In the genomic region with DNA sequence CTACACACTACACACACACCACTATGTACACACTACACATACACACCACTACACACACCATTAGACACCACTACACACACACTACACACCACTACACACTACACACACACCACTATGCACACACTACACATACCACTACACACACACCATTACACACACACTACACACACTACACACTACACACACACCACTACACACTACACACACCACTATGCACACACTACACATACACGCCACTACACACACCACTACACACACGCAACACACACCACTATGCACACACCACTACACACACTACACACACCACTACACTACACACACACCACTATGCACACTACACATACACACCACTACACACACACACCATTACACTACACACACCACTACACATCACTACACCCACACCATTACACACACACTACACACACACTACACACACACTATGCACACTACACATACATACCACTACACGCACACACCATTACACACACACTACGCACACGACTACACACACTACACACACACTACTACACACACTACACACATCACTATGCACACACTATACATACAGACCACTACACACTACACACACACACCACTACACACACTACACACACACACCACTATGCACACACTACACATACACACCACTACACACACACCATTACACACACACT, we compare ENCODE assay signal across 23 cellular contexts. TPM values are rescaled to one million over a fixed set of nuclear protein-coding genes. Genes with fewer than 3 reads are reported as not detected.
DNase-seq lines count a peak whose midpoint lies in the region; ATAC-seq, FAIRE-seq and TF ChIP-seq lines count a peak whose summit lies in the region.
"Had no signal": no experiment of that assay in that cellular context is flagged by ENCODE, and none has a peak within 500 bp of the region (broad histone marks: within the 10 kb centered on the region; RNA-seq: fewer than 3 reads in every experiment).

No MANE protein-coding gene starts in this region.

- intact Hi-C loops in GM12878 (cut with micrococcal nuclease; ENCODE audit: unreplicated experiment): no loop called here

- H2BK12ac ChIP-seq in H1 (ENCODE audit: low read depth, low read length): no peak overlapping the region
- no peak overlapping the region for H2BK12ac ChIP-seq in neuronal stem cell (ENCODE audit: low read length)

- H3K79me2 ChIP-seq in GM12878 (ENCODE audit: control insufficient read depth, insufficient read depth, low read length) (no peaks in the 10 kb centered on the region), H1 (ENCODE audit: control insufficient read depth in 1 of 2, insufficient read depth in 2 of 2, low read length in 2 of 2) (peaks cover 0 to 3% of the 10 kb centered on the region in 2 experiments; a peak in 1 of 4 replicates)

- H3K36me3 ChIP-seq in HEK293 (ENCODE audit: control insufficient read depth in 2 of 2, insufficient read depth in 1 of 2, low read length in 2 of 2) (peaks cover 13 to 30% of the 10 kb centered on the region in 2 experiments; a peak in 2 of 3 replicates), GM12878 (ENCODE audit: control insufficient read depth in 2 of 2, insufficient read depth in 2 of 2, low read length in 1 of 2) (peaks cover 3 to 7% of the 10 kb centered on the region in 2 experiments), H1 (ENCODE audit: control insufficient read depth in 2 of 4, insufficient read depth in 4 of 4, low read length in 3 of 4) (peaks cover 8 to 25% (median 20%) of the 10 kb centered on the region in 4 experiments; a peak in 5 of 8 replicates), neuronal stem cell (replicated peaks in 1 of 2; ENCODE audit: control insufficient read depth in 2 of 2, insufficient read depth in 2 of 2, low read length in 2 of 2) (peaks cover 5 to 31% of the 10 kb centered on the region in 2 donors)
- H3K36me3 ChIP-seq: BE2C had no signal

- TF ChIP-seq POLR2A in GM12878 (IDR thresholded peaks at IDR 0.05; ENCODE audit: low read depth, low read length): no peak
- TF ChIP-seq POLR2A in H1 (IDR thresholded peaks at IDR 0.05; ENCODE audit: control extremely low read depth in 1 of 2, low read depth in 2 of 2, low read length in 2 of 2): no peak

- CTCF ChIA-PET in HEK293 (lab: Yijun Ruan, JAX) (no interaction called here), GM12878 (lab: Yijun Ruan, JAX) (no interaction called here), H1 (lab: Charles Lee; ENCODE audit: partially characterized antibody) (no interaction called here)

- H3K56ac ChIP-seq in H1 (replicated peaks; ENCODE audit: insufficient read length, low read depth, low read length): peak overlapping the region; percentile 100

- peak; percentile 84 for FAIRE-seq in GM12878 (lab: Jason Lieb, UNC)
- FAIRE-seq in H1 (lab: Jason Lieb, UNC): no peak
- FAIRE-seq: A204.1, GM18507 had no signal

- no TSS peak for BruUV-seq in GM12878 (replicated peaks; lab: Mats Ljungman, UMichigan)

- H3K23ac ChIP-seq in H1 (ENCODE audit: insufficient read length) (no peak overlapping the region), neuronal stem cell (ENCODE audit: low read depth, low read length, poor library complexity) (no peak overlapping the region)

- no peak overlapping the region for H2BK20ac ChIP-seq in H1 (ENCODE audit: low read length)

- H3K27me3 ChIP-seq in GM12878 (replicated peaks in 1 of 2; ENCODE audit: control insufficient read depth in 2 of 2, insufficient read depth in 2 of 2, low read length in 1 of 2) (no peaks in the 10 kb centered on the region), H1 (replicated peaks in 1 of 4; ENCODE audit: control insufficient read depth in 3 of 4, extremely low read depth in 1 of 4, insufficient read depth in 3 of 4, low read length in 3 of 4) (peaks cover 0 to 4% (median 0%) of the 10 kb centered on the region in 4 experiments; a peak in 3 of 7 replicates), neuronal stem cell (ENCODE audit: control insufficient read depth in 3 of 3, insufficient read depth in 3 of 3, low read depth in 1 of 3, low read length in 3 of 3) (peaks cover 0 to 1% (median 0%) of the 10 kb centered on the region in 3 experiments)

- H3K9me3 ChIP-seq in HEK293 (ENCODE audit: control insufficient read depth, insufficient read depth, low read depth, low read length) (no peaks in the 10 kb centered on the region), GM12878 (replicated peaks; ENCODE audit: control insufficient read depth, insufficient read depth, low read length) (peaks cover 8% of the 10 kb centered on the region), H1 (ENCODE audit: insufficient read depth in 2 of 2, low read depth in 1 of 2, low read length in 1 of 2) (peaks cover 0 to 20% of the 10 kb centered on the region in 2 experiments; a peak in 3 of 4 replicates), neuronal stem cell (replicated peaks in 1 of 2; ENCODE audit: control insufficient read depth in 2 of 2, insufficient read depth in 1 of 2, low read depth in 1 of 2, low read length in 2 of 2) (peaks cover 5 to 26% of the 10 kb centered on the region in 2 donors)
- H3K9me3 ChIP-seq: BE2C had no signal

- H4K5ac ChIP-seq in H1 (ENCODE audit: insufficient read length, low read depth, low read length): no peak overlapping the region

- SMC1A ChIA-PET in GM12878 (lab: Charles Lee; ENCODE audit: uncharacterized antibody, unreplicated experiment): no interaction called here

- H4K8ac ChIP-seq in H1 (ENCODE audit: extremely low read depth, insufficient read depth, low read length) (no peak overlapping the region; the same call in 1 of the 2 replicates), neuronal stem cell (ENCODE audit: low read depth, low read length) (peak overlapping the region; percentile 92)

- H3K23me2 ChIP-seq in H1 (ENCODE audit: low read depth, low read length): peaks cover 31% of the 10 kb centered on the region

- no peak overlapping the region for H2BK15ac ChIP-seq in H1 (ENCODE audit: low read length)
- no peak overlapping the region for H2BK15ac ChIP-seq in neuronal stem cell (ENCODE audit: low read length)

- H3K9ac ChIP-seq in GM12878 (ENCODE audit: control insufficient read depth, insufficient read depth, low read length) (no peak overlapping the region), H1 (replicated peaks in 1 of 4; ENCODE audit: extremely low read depth in 1 of 4, low read depth in 3 of 4, low read length in 3 of 4) (peak overlapping the region in 2 of 4 experiments; percentile 19 to 22; a peak in 2 of 7 replicates), neuronal stem cell (ENCODE audit: low read depth, low read length, poor library complexity) (peak overlapping the region; percentile 24)

- WGBS in GM12878 (ENCODE audit: insufficient coverage, insufficient replicate concordance, low lambda C conversion rate, missing lambda C conversion rate): 98% methylated on average over 5 of the region's 5 CpGs
- WGBS in H1 (ENCODE audit: extremely low coverage in 1 of 2, insufficient coverage in 1 of 2, insufficient read length in 1 of 2, insufficient replicate concordance in 2 of 2, low coverage in 1 of 2, low lambda C conversion rate in 2 of 2, missing lambda C conversion rate in 1 of 2), 2 experiments: 91 to 100% methylated on average over 5 of the region's 5 CpGs
- 94 to 100% methylated on average over 2 to 5 of the region's 5 CpGs for WGBS in neuronal stem cell (ENCODE audit: extremely low coverage in 2 of 2, insufficient read length in 2 of 2, insufficient replicate concordance in 1 of 2), 2 donors

- TF ChIP-seq RAD21 in GM12878 (IDR thresholded peaks at IDR 0.05; ENCODE audit: insufficient read depth, low read depth, low read length): no peak
- TF ChIP-seq RAD21 in H1 (IDR thresholded peaks at IDR 0.05 in 1 of 2, conservative IDR thresholded peaks at IDR 0.05 in 1 of 2; ENCODE audit: low read depth in 2 of 2, low read length in 2 of 2): no peak

- ATAC-seq in GM12878: no peak
- no peak for ATAC-seq in HG03565 (IDR thresholded peaks at IDR 0.05; ENCODE audit: unreplicated experiment)

- H3K14ac ChIP-seq in H1 (ENCODE audit: insufficient read length): no peak overlapping the region
- H3K14ac ChIP-seq in neuronal stem cell (ENCODE audit: low read length): no peak overlapping the region

- H2BK5ac ChIP-seq in H1 (ENCODE audit: low read depth, low read length) (no peak overlapping the region), neuronal stem cell (ENCODE audit: low read length) (no peak overlapping the region)

- H2AFZ ChIP-seq in GM12878 (ENCODE audit: control insufficient read depth, low read depth, low read length) (no peak overlapping the region), H1 (ENCODE audit: low read length) (no peak overlapping the region), neuronal stem cell (ENCODE audit: low read length) (no peak overlapping the region)

- no peak overlapping the region for H3K4ac ChIP-seq in H1 (replicated peaks; ENCODE audit: insufficient read length, low read depth, low read length)
- no peak overlapping the region for H3K4ac ChIP-seq in neuronal stem cell (ENCODE audit: low read length)

- H3K79me1 ChIP-seq in H1 (ENCODE audit: low read depth, low read length) (peaks cover 10% of the 10 kb centered on the region; the same call in 1 of the 2 replicates), neuronal stem cell (ENCODE audit: low read depth, low read length) (peaks cover 3% of the 10 kb centered on the region)

- peak overlapping the region; percentile 6; the same call in 1 of the 2 replicates for H2AK5ac ChIP-seq in H1 (ENCODE audit: low read depth, low read length)
- H2AK5ac ChIP-seq in neuronal stem cell (ENCODE audit: low read depth, low read length): no peak overlapping the region

- H3K4me1 ChIP-seq in HEK293 (ENCODE audit: control insufficient read depth, insufficient read depth, low read length) (peaks cover 5% of the 10 kb centered on the region; the same call in 1 of the 2 replicates), GM12878 (ENCODE audit: control insufficient read depth, insufficient read depth, low read length) (no peaks in the 10 kb centered on the region), H1 (replicated peaks in 1 of 4; ENCODE audit: control insufficient read depth in 3 of 4, insufficient read depth in 4 of 4, low read length in 3 of 4) (peaks cover 0 to 3% (median 1%) of the 10 kb centered on the region in 4 experiments; a peak in 4 of 7 replicates), neuronal stem cell (ENCODE audit: control insufficient read depth in 2 of 2, insufficient read depth in 1 of 2, low read depth in 1 of 2, low read length in 2 of 2) (peaks cover 6 to 16% of the 10 kb centered on the region in 2 donors)
- H3K4me1 ChIP-seq: BE2C had no signal

- H4K20me1 ChIP-seq in GM12878 (ENCODE audit: control insufficient read depth, insufficient read depth) (no peaks in the 10 kb centered on the region), H1 (replicated peaks in 1 of 2; ENCODE audit: control insufficient read depth in 1 of 2, insufficient read depth in 2 of 2, low read length in 2 of 2) (peaks cover 0 to 31% of the 10 kb centered on the region in 2 experiments)

- POLR2A ChIA-PET in HEK293 (lab: Yijun Ruan, JAX) (no interaction called here), GM12878 (lab: Charles Lee) (no interaction called here), H1 (lab: Charles Lee; ENCODE audit: partially characterized antibody) (no interaction called here)

- no peak overlapping the region for H2BK120ac ChIP-seq in H1 (replicated peaks; ENCODE audit: low read depth, low read length)
- H2BK120ac ChIP-seq in neuronal stem cell (ENCODE audit: low read depth, low read length): no peak overlapping the region

- TF ChIP-seq EP300 in GM12878 (IDR thresholded peaks at IDR 0.05; ENCODE audit: borderline replicate concordance in 1 of 2, control insufficient read depth in 1 of 2, low read depth in 2 of 2, low read length in 2 of 2) (no peak), H1 (IDR thresholded peaks at IDR 0.05; ENCODE audit: borderline replicate concordance in 1 of 2, low read depth in 2 of 2, low read length in 2 of 2) (no peak)

- H3K4me2 ChIP-seq in GM12878 (ENCODE audit: control insufficient read depth, insufficient read depth) (no peak overlapping the region), H1 (ENCODE audit: insufficient read depth in 1 of 2, low read depth in 2 of 2, low read length in 2 of 2) (no peak overlapping the region; a peak in 1 of 4 replicates), neuronal stem cell (ENCODE audit: insufficient read depth, low read length, poor library complexity, severe bottlenecking) (no peak overlapping the region)

- H3K27ac ChIP-seq in HEK293 (ENCODE audit: extremely low read depth, low read depth, low read length) (no peak overlapping the region), GM12878 (ENCODE audit: control insufficient read depth, insufficient read depth) (no peak overlapping the region), H1 (ENCODE audit: low read depth, low read length) (no peak overlapping the region), neuronal stem cell (replicated peaks; ENCODE audit: low read length) (no peak overlapping the region)

- TF ChIP-seq CTCF in HEK293 (tag by site-specific recombination; IDR thresholded peaks at IDR 0.05) (no peak), GM12878 (IDR thresholded peaks at IDR 0.05 in 2 of 3, conservative IDR thresholded peaks at IDR 0.05 in 1 of 3; ENCODE audit: control insufficient read depth in 2 of 3, extremely low read depth in 1 of 3, insufficient read depth in 1 of 3, low read depth in 3 of 3, low read length in 3 of 3) (no peak), H1 (IDR thresholded peaks at IDR 0.05; ENCODE audit: control extremely low read depth in 1 of 3, insufficient read depth in 1 of 3, low read depth in 1 of 3, low read length in 3 of 3) (no peak)

- H3K4me3 ChIP-seq in HEK293 (ENCODE audit: low read depth, low read length): no peak overlapping the region
- no peak overlapping the region for H3K4me3 ChIP-seq in GM12878
- H3K4me3 ChIP-seq in H1 (ENCODE audit: extremely low read depth in 1 of 4, insufficient read depth in 2 of 4, low read depth in 3 of 4, low read length in 4 of 4): no peak overlapping the region
- peak overlapping the region in 1 of 2 donors; percentile 21 for H3K4me3 ChIP-seq in neuronal stem cell (ENCODE audit: low read length in 2 of 2)

- RAD21 ChIA-PET in GM12878 (lab: Charles Lee; ENCODE audit: unreplicated experiment): no interaction called here

- no peak for DNase-seq in GM12878 (ENCODE audit: low read depth, low spot score)
- DNase-seq in H1 (ENCODE audit: low read depth in 1 of 2, low spot score in 2 of 2): no peak
- DNase-seq in neuronal stem cell (ENCODE audit: low spot score): no peak
- DNase-seq in NOMO-1 treated with dmso at 0.1 percent for 144 hours (lab: John Stamatoyannopoulos, UW; ENCODE audit: unreplicated experiment): no peak
- DNase-seq in HuH-7.5 (ENCODE audit: low spot score): no peak
- DNase-seq: ACHN; BE2C; C1 segment of cervical spinal cord; CD4-positive, CD25-positive, alpha-beta regulatory T cell; CD8-positive, alpha-beta memory T cell; COR-L47; DMS 273 treated with DMSO at 0.1 percent for 48 hours; DMS53; DND-41; EL; GOT3; H9; Karpas-422; KBM-7 had no signal

- H4K91ac ChIP-seq in H1 (replicated peaks; ENCODE audit: insufficient read length, low read length) (peak overlapping the region; percentile 74), neuronal stem cell (ENCODE audit: low read depth, low read length, poor library complexity) (no peak overlapping the region)

- H3K18ac ChIP-seq in H1 (ENCODE audit: extremely low read depth, low read length) (no peak overlapping the region), neuronal stem cell (ENCODE audit: low read length) (no peak overlapping the region)

- in situ Hi-C loops in GM12878 (cut with MboI): no loop called here

RNA-seq across cellular contexts. Expression of a gene that starts 13.6 kb away (rescaled TPM):
- 7.8 and 8.6 TPM in 2 replicates for total RNA-seq in GM12878 (2013; cell fraction: nucleolus; rRNA removed)
- 22.6 and 32.0 TPM in 2 replicates for total RNA-seq in GM12878 (2014; rRNA removed)
- total RNA-seq in GM12878 (2014; rRNA removed; fragmentation: Illumina TruSeq; extraction: Trizol): 4.7 and 7.4 TPM in 2 replicates
- 45.2 and 45.3 TPM in 2 replicates for total RNA-seq in GM12878 (2021)
- polyA plus RNA-seq in GM12878 (2011; ENCODE audit: low read depth): 4.1 TPM
- 1.2 and 4.6 TPM in 2 replicates for polyA plus RNA-seq in GM12878 (2011; rRNA removed)
- polyA plus RNA-seq in GM12878 (2011; cell fraction: cytosol; rRNA removed): 8.2 and 9.6 TPM in 2 replicates
- polyA plus RNA-seq in GM12878 (2011; cell fraction: nucleus; rRNA removed): 20.7 and 33.0 TPM in 2 replicates
- polyA plus RNA-seq in GM12878 (2012): 18.3 and 19.4 TPM in 2 replicates
- polyA plus RNA-seq in GM12878 (2014; fragmentation: Illumina TruSeq; extraction: Trizol): 2.7 and 7.9 TPM in 2 replicates
- 1 to 10 TPM in 1 of 2 experiments, under 1 TPM in 1; 0.72 to 3.7 TPM for polyA plus RNA-seq in GM12878 (2014; fragmentation: Nextera tagmentation; extraction: Ambion mirVana)
- polyA plus RNA-seq in GM12878 (2014; rRNA removed): 22.6 and 32.9 TPM in 2 replicates
- polyA plus RNA-seq in GM12878 (2016; fragmentation: Nextera tagmentation; extraction: Ambion mirVana): 10 to 100 TPM; 65.0 to 68.2 TPM
- polyA minus RNA-seq in GM12878 (2011; rRNA and poly(A)+ RNA removed): 2.0 and 5.5 TPM in 2 replicates
- 9.8 and 12.6 TPM in 2 replicates for polyA minus RNA-seq in GM12878 (2011; cell fraction: cytosol; rRNA and poly(A)+ RNA removed)
- polyA minus RNA-seq in GM12878 (2011; cell fraction: nucleus; rRNA and poly(A)+ RNA removed): 5.4 and 8.8 TPM in 2 replicates
- total RNA-seq in H1 (2021; fragmentation: NEBNext Ultra II Directional; extraction: Animal tissue kit (Norgen Biotek cat#: 25700)): 38.5 and 40.3 TPM in 2 replicates
- 26.8 and 40.3 TPM in 2 replicates for polyA plus RNA-seq in H1 (2011; rRNA removed)
- 15.4 TPM for polyA plus RNA-seq in H1 (2011; cell fraction: cytosol; rRNA removed)
- 33.2 TPM for polyA plus RNA-seq in H1 (2011; cell fraction: nucleus; rRNA removed)
- 20.7 to 40.0 TPM (median 39.8 TPM) in 4 replicates for polyA plus RNA-seq in H1 (2012, experiment 1 of 2)
- polyA plus RNA-seq in H1 (2012, experiment 2 of 2): 47.9 TPM
- polyA plus RNA-seq in H1 (2013, experiment 1 of 2): 41.4 TPM
- 37.7 TPM for polyA plus RNA-seq in H1 (2013, experiment 2 of 2)
- 6.1 and 7.4 TPM in 2 replicates for polyA minus RNA-seq in H1 (2011; rRNA and poly(A)+ RNA removed)
- 14.4 TPM for polyA minus RNA-seq in H1 (2011; cell fraction: cytosol; rRNA and poly(A)+ RNA removed)
- 11.9 TPM for polyA minus RNA-seq in H1 (2011; cell fraction: nucleus; rRNA and poly(A)+ RNA removed)
- 24.2 TPM for polyA plus RNA-seq in neuronal stem cell (2013, experiment 1 of 2)
- polyA plus RNA-seq in neuronal stem cell (2013, experiment 2 of 2): 24.1 TPM

RNA-seq across cellular contexts. Expression of a gene that starts 13.8 kb away (rescaled TPM):
- total RNA-seq in GM12878 (2013; cell fraction: nucleolus; rRNA removed): 42.9 and 51.7 TPM in 2 replicates
- total RNA-seq in GM12878 (2014; rRNA removed) (12.9 and 16.2 TPM in 2 replicates), GM12878 (2014; rRNA removed; fragmentation: Illumina TruSeq; extraction: Trizol) (7.5 and 8.1 TPM in 2 replicates), GM12878 (2021) (27.7 and 29.1 TPM in 2 replicates)
- polyA plus RNA-seq in GM12878 (2011; ENCODE audit: low read depth): 8.2 TPM
- polyA plus RNA-seq in GM12878 (2011; rRNA removed) (4.6 and 9.4 TPM in 2 replicates), GM12878 (2014; fragmentation: Illumina TruSeq; extraction: Trizol) (7.3 and 10.5 TPM in 2 replicates), GM12878 (2014; fragmentation: Nextera tagmentation; extraction: Ambion mirVana) (1 to 10 TPM in 1 of 2 experiments, under 1 TPM in 1; 0.97 to 1.6 TPM), GM12878 (2014; rRNA removed) (24.9 and 26.7 TPM in 2 replicates), GM12878 (2016; fragmentation: Nextera tagmentation; extraction: Ambion mirVana) (10 to 100 TPM in 1 of 2 experiments, 1 to 10 TPM in 1; 1.7 to 10.3 TPM), H1 (2011; rRNA removed) (11.2 and 19.5 TPM in 2 replicates)
- polyA plus RNA-seq in GM12878 (2011; cell fraction: cytosol; rRNA removed): 10.0 and 18.0 TPM in 2 replicates
- 71.9 and 97.4 TPM in 2 replicates for polyA plus RNA-seq in GM12878 (2011; cell fraction: nucleus; rRNA removed)
- polyA plus RNA-seq in GM12878 (2012): 15.6 and 23.5 TPM in 2 replicates
- 8.0 and 11.4 TPM in 2 replicates for polyA minus RNA-seq in GM12878 (2011; rRNA and poly(A)+ RNA removed)
- polyA minus RNA-seq in GM12878 (2011; cell fraction: cytosol; rRNA and poly(A)+ RNA removed): 6.0 and 6.7 TPM in 2 replicates
- 17.3 and 29.9 TPM in 2 replicates for polyA minus RNA-seq in GM12878 (2011; cell fraction: nucleus; rRNA and poly(A)+ RNA removed)
- 24.4 and 25.3 TPM in 2 replicates for total RNA-seq in H1 (2021; fragmentation: NEBNext Ultra II Directional; extraction: Animal tissue kit (Norgen Biotek cat#: 25700))
- 23.8 TPM for polyA plus RNA-seq in H1 (2011; cell fraction: cytosol; rRNA removed)
- 65.2 TPM for polyA plus RNA-seq in H1 (2011; cell fraction: nucleus; rRNA removed)
- 25.8 to 31.0 TPM (median 27.9 TPM) in 4 replicates for polyA plus RNA-seq in H1 (2012, experiment 1 of 2)
- polyA plus RNA-seq in H1 (2012, experiment 2 of 2): 11.4 TPM
- polyA plus RNA-seq in H1 (2013, experiment 1 of 2): 11.4 TPM
- polyA plus RNA-seq in H1 (2013, experiment 2 of 2): 9.4 TPM
- 8.7 and 14.0 TPM in 2 replicates for polyA minus RNA-seq in H1 (2011; rRNA and poly(A)+ RNA removed)
- 12.7 TPM for polyA minus RNA-seq in H1 (2011; cell fraction: cytosol; rRNA and poly(A)+ RNA removed)
- polyA minus RNA-seq in H1 (2011; cell fraction: nucleus; rRNA and poly(A)+ RNA removed): 28.4 TPM
- 8.5 TPM for polyA plus RNA-seq in neuronal stem cell (2013, experiment 1 of 2)
- 8.6 TPM for polyA plus RNA-seq in neuronal stem cell (2013, experiment 2 of 2)
